Comparison of ENCODE assay signal across 20 cellular contexts in genomic region chr4:166498541-166498940, GRCh38.
A peak's percentile ranks its signal among the peaks of the same experiment; 100 is the strongest.
DNase-seq lines count a peak whose midpoint lies in the region; ATAC-seq and TF ChIP-seq lines count a peak whose summit lies in the region.
"Had no signal": no experiment of that assay in that cellular context is flagged by ENCODE, and none has a peak within 500 bp of the region (broad histone marks: within the 10 kb centered on the region; RNA-seq: fewer than 3 reads in every experiment).

No MANE protein-coding gene starts in this region.

- H3K27ac ChIP-seq in hepatocyte (peak overlapping the region; percentile 14), colonic mucosa (no peak overlapping the region)

- no peaks in the 10 kb centered on the region for H3K9me2 ChIP-seq in hepatocyte (replicated peaks; ENCODE audit: insufficient read depth)

- DNase-seq in RPMI7951 (ENCODE audit: low read depth) (peak; percentile 12), dedifferentiated amniotic fluid mesenchymal stem cell (ENCODE audit: extremely low spot score) (peak; percentile 54), hepatocyte (ENCODE audit: low spot score) (peak; percentile 19), T-helper 9 cell (no peak), DMS153 treated with DMSO at 0.1 percent for 48 hours (lab: John Stamatoyannopoulos, UW; ENCODE audit: unreplicated experiment) (no peak), colonic mucosa (no peak)
- DNase-seq: ACHN, AML-193, DND-41, H9, Karpas-422, MG63, NCI-H1092, NCI-H1436 treated with DMSO at 0.1 percent for 48 hours, NCI-H2081 treated with DMSO at 0.1 percent for 48 hours, NCI-H510A, RPMI8226, SHP77 treated with DMSO at 0.1 percent for 48 hours had no signal

- no peak overlapping the region for H3K9ac ChIP-seq in colonic mucosa (ENCODE audit: low read depth in 2 of 2, low read length in 2 of 2)

- H2AFZ ChIP-seq in hepatocyte: no peak overlapping the region

- H3K27me3 ChIP-seq in hepatocyte (no peaks in the 10 kb centered on the region), colonic mucosa (no peaks in the 10 kb centered on the region)
- H3K27me3 ChIP-seq: MG63 had no signal

- intact Hi-C loops in colonic mucosa (cut with DNase I): no loop called here

- H4K20me1 ChIP-seq in hepatocyte (ENCODE audit: insufficient read depth, poor library complexity, severe bottlenecking): no peaks in the 10 kb centered on the region

- H3K36me3 ChIP-seq in hepatocyte (replicated peaks; ENCODE audit: insufficient read depth, low read depth): no peaks in the 10 kb centered on the region
- H3K36me3 ChIP-seq in colonic mucosa: no peaks in the 10 kb centered on the region
- H3K36me3 ChIP-seq: MG63 had no signal

- H3K4me1 ChIP-seq in hepatocyte (ENCODE audit: insufficient read depth) (peaks cover 13% of the 10 kb centered on the region), colonic mucosa (no peaks in the 10 kb centered on the region)

- no peak for ATAC-seq in GM19023 (IDR thresholded peaks at IDR 0.05; ENCODE audit: unreplicated experiment)
- ATAC-seq: SK-N-SH treated with all-trans-retinoic acid at 6 μM for 48 hours had no signal

- H3K4me2 ChIP-seq in hepatocyte: peak overlapping the region; percentile 18

- no peak for TF ChIP-seq CTCF in hepatocyte (IDR thresholded peaks at IDR 0.05; ENCODE audit: poor library complexity)
- TF ChIP-seq CTCF in colonic mucosa (IDR thresholded peaks at IDR 0.05): no peak

- no peaks in the 10 kb centered on the region for H3K9me3 ChIP-seq in hepatocyte (ENCODE audit: low read depth)
- no peaks in the 10 kb centered on the region for H3K9me3 ChIP-seq in colonic mucosa

- no peaks in the 10 kb centered on the region for H3K79me2 ChIP-seq in hepatocyte

- H3K4me3 ChIP-seq in hepatocyte (no peak overlapping the region), colonic mucosa (no peak overlapping the region)
- H3K4me3 ChIP-seq: MG63 had no signal

- 56% methylated on average over 3 of the region's 3 CpGs for WGBS in hepatocyte (ENCODE audit: low lambda C conversion rate, missing lambda C conversion rate)

Comparison
In these comparisons a context has a peak if more than half of its experiments do, and no peak if none do; other contexts are left out.
1. DNase-seq: peak in RPMI7951 (single experiment), dedifferentiated amniotic fluid mesenchymal stem cell (single experiment) and hepatocyte (single experiment); none in T-helper 9 cell (single experiment), DMS153 treated with DMSO at 0.1 percent for 48 hours (single experiment) and colonic mucosa (single experiment).